Comparison of ENCODE assay signal across 20 cellular contexts in the genomic region with DNA sequence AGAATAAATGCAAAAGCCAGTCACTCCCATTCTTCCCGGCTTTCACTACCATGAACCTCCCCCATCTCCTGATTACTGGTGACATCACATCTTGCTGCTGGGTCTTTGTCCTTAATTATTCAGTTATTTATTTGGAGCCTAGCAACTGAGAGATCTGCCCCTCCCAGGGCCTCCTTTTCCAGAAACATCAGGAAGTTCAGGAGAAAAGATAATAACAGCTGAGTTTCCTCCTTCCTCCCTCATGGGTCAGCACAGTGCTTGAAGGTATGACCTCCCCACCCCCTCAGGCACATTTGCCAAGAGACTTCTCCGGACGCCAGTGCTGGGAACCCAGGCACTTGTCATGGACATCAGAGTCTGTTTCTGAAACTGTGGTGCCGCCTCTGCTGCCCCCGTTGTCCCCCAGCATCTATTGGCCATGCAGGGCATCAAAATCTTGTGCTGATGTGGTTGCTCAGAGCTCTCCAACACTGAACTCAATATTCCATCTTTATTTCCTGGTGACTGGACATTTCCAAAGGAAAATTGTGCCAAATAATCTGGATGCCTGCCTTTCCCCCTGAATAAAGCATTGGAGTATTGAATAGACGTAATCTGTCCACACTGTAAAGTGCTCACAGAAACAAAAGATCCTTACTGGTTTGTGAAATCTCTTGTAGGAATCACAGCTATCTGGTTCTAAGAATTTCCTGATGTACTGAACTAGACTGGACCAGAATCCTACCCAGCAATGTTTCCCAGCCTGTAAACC.
"Had no signal": no experiment of that assay in that cellular context is flagged by ENCODE, and none has a peak within 500 bp of the region (broad histone marks: within the 10 kb centered on the region; RNA-seq: fewer than 3 reads in every experiment).

No MANE protein-coding gene starts in this region.

- H3K27me3 ChIP-seq: testis, upper lobe of left lung had no signal

- H3K36me3 Mint-ChIP-seq: activated naive CD8-positive, alpha-beta T cell treated with anti-CD3 and anti-CD28 coated beads, Interleukin-2, amount 10 ng/mL, durations not matched to agents 7 days and 5 days had no signal

- H3K4me3 ChIP-seq: lower lobe of right lung, prostate gland, testis, upper lobe of left lung had no signal

- H3K9me3 ChIP-seq: lower lobe of right lung, prostate gland, testis, upper lobe of left lung had no signal

- ATAC-seq: effector memory CD8-positive, alpha-beta T cell; lower lobe of right lung; naive thymus-derived CD4-positive, alpha-beta T cell; sciatic nerve; stimulated activated naive CD8-positive, alpha-beta T cell treated with anti-CD3 and anti-CD28 coated beads, Interleukin-15, amount 100 ng/mL, for 72 hours; T-helper 17 cell had no signal

- H3K4me3 Mint-ChIP-seq: activated CD4-positive, alpha-beta T cell treated with anti-CD3 and anti-CD28 coated beads, Interleukin-2, amount 10 ng/mL, durations not matched to agents 7 days and 5 days; activated naive CD8-positive, alpha-beta T cell treated with anti-CD3 and anti-CD28 coated beads, Interleukin-2, amount 10 ng/mL, durations not matched to agents 7 days and 5 days; activated T-helper 1 cell treated with anti-CD3 and anti-CD28 coated beads, Interleukin-12 subunit alpha, Interleukin-12 subunit beta, Interleukin-2, Interleukin-4 antibody, amounts not matched to agents 30 ng/mL and 10 ng/mL and 1 ng/mL, durations not matched to agents 14 hours and 24 hours and 36 hours; dendritic cell treated with granulocyte-macrophage colony-stimulating factor and Interleukin-4, amounts not matched to agents 40 ng/mL and 50 ng/mL, for 4 days; effector memory CD8-positive, alpha-beta T cell; naive thymus-derived CD4-positive, alpha-beta T cell; stimulated activated naive CD8-positive, alpha-beta T cell treated with anti-CD3 and anti-CD28 coated beads, Interleukin-15, amount 100 ng/mL, for 72 hours; T-helper 17 cell had no signal

- H3K4me1 ChIP-seq: upper lobe of left lung had no signal

- H3K27ac ChIP-seq: epithelial cell of prostate, lower lobe of right lung, prostate gland, testis had no signal

- H3K27me3 Mint-ChIP-seq: activated CD4-positive, alpha-beta T cell treated with anti-CD3 and anti-CD28 coated beads, Interleukin-2, amount 10 ng/mL, durations not matched to agents 7 days and 5 days; activated naive CD8-positive, alpha-beta T cell treated with anti-CD3 and anti-CD28 coated beads, Interleukin-2, amount 10 ng/mL, durations not matched to agents 7 days and 5 days; dendritic cell treated with granulocyte-macrophage colony-stimulating factor and Interleukin-4, amounts not matched to agents 40 ng/mL and 50 ng/mL, for 4 days had no signal

- DNase-seq: activated CD4-positive, alpha-beta T cell treated with anti-CD3 and anti-CD28 coated beads, Interleukin-2, amount 10 ng/mL, durations not matched to agents 7 days and 5 days; activated CD4-positive, CD25-positive, alpha-beta regulatory T cell; activated CD8-positive, alpha-beta memory T cell treated with anti-CD3 and anti-CD28 coated beads for 24 hours; activated naive CD8-positive, alpha-beta T cell treated with anti-CD3 and anti-CD28 coated beads, Interleukin-2, amount 10 ng/mL, durations not matched to agents 7 days and 5 days; anterior cingulate cortex; cerebellar nuclear complex; effector memory CD8-positive, alpha-beta T cell; foreskin melanocyte; lower lobe of right lung; naive thymus-derived CD4-positive, alpha-beta T cell; occipital lobe; stimulated activated naive CD8-positive, alpha-beta T cell treated with anti-CD3 and anti-CD28 coated beads, Interleukin-15, amount 100 ng/mL, for 72 hours; T-helper 17 cell; testis; upper lobe of left lung had no signal

- H3K4me1 Mint-ChIP-seq: activated CD4-positive, alpha-beta T cell treated with anti-CD3 and anti-CD28 coated beads, Interleukin-2, amount 10 ng/mL, durations not matched to agents 7 days and 5 days; activated naive CD8-positive, alpha-beta T cell treated with anti-CD3 and anti-CD28 coated beads, Interleukin-2, amount 10 ng/mL, durations not matched to agents 7 days and 5 days; naive thymus-derived CD4-positive, alpha-beta T cell; stimulated activated naive CD8-positive, alpha-beta T cell treated with anti-CD3 and anti-CD28 coated beads, Interleukin-15, amount 100 ng/mL, for 72 hours; T-helper 17 cell had no signal

- H3K9me3 Mint-ChIP-seq: activated naive CD8-positive, alpha-beta T cell treated with anti-CD3 and anti-CD28 coated beads, Interleukin-2, amount 10 ng/mL, durations not matched to agents 7 days and 5 days; activated T-helper 1 cell treated with anti-CD3 and anti-CD28 coated beads, Interleukin-12 subunit alpha, Interleukin-12 subunit beta, Interleukin-2, Interleukin-4 antibody, amounts not matched to agents 30 ng/mL and 10 ng/mL and 1 ng/mL, durations not matched to agents 14 hours and 24 hours and 36 hours; dendritic cell treated with granulocyte-macrophage colony-stimulating factor and Interleukin-4, amounts not matched to agents 40 ng/mL and 50 ng/mL, for 4 days; effector memory CD8-positive, alpha-beta T cell had no signal

- H3K27ac Mint-ChIP-seq: activated CD4-positive, alpha-beta T cell treated with anti-CD3 and anti-CD28 coated beads, Interleukin-2, amount 10 ng/mL, durations not matched to agents 7 days and 5 days; activated naive CD8-positive, alpha-beta T cell treated with anti-CD3 and anti-CD28 coated beads, Interleukin-2, amount 10 ng/mL, durations not matched to agents 7 days and 5 days; activated T-helper 1 cell treated with anti-CD3 and anti-CD28 coated beads, Interleukin-12 subunit alpha, Interleukin-12 subunit beta, Interleukin-2, Interleukin-4 antibody, amounts not matched to agents 30 ng/mL and 10 ng/mL and 1 ng/mL, durations not matched to agents 14 hours and 24 hours and 36 hours; dendritic cell treated with granulocyte-macrophage colony-stimulating factor and Interleukin-4, amounts not matched to agents 40 ng/mL and 50 ng/mL, for 4 days; effector memory CD8-positive, alpha-beta T cell; naive thymus-derived CD4-positive, alpha-beta T cell; stimulated activated naive CD8-positive, alpha-beta T cell treated with anti-CD3 and anti-CD28 coated beads, Interleukin-15, amount 100 ng/mL, for 72 hours; T-helper 17 cell had no signal

- H3K36me3 ChIP-seq: lower lobe of right lung, prostate gland, upper lobe of left lung had no signal
